8 cellular contexts compared by ENCODE assay signal in the genomic region with DNA sequence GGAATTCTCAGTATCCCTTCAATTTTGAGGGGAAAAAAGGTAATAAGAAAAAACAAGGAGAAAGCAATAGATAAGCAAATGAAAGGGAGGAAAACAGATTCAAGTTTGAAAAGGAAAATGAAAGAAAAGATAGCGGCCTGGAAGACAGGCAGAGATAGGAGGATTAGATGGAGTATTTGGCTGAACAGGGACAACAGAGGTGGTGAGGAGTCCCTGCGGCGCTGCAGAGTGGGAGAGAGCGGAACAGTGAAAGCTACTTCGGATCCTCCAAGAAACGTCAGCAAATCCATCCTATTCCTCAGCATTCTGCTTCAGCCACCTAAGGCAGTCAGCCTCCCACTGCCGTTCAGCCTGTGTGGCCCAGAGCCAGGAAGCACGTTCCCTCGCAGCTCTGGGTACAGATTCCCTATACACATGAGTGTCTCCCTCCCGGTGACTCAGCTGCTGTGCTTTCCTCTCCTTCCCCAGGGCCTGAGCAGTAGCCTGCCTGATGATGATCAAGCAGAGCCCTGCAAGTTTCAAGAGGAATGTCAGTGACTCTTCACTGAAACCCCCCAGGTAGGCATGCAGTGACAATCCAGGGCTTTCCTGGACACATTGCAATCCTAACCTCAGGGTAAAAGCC. TPM values are rescaled to one million over a fixed set of nuclear protein-coding genes. Genes with fewer than 3 reads are reported as not detected.
DNase-seq lines count a peak whose midpoint lies in the region; ATAC-seq and TF ChIP-seq lines count a peak whose summit lies in the region.

No MANE protein-coding gene starts in this region.

- H3K27me3 Mint-ChIP-seq in brain (peaks cover 7% of the 10 kb centered on the region), progenitor cell of endocrine pancreas (peaks cover 24% of the 10 kb centered on the region)

- H3K4me1 Mint-ChIP-seq in brain (peaks cover 18% of the 10 kb centered on the region), progenitor cell of endocrine pancreas (ENCODE audit: low read depth) (peaks cover 13% of the 10 kb centered on the region)

- ATAC-seq in GM18505 (IDR thresholded peaks at IDR 0.05; ENCODE audit: unreplicated experiment) = no peak

- H3K36me3 Mint-ChIP-seq in brain (no peaks in the 10 kb centered on the region), progenitor cell of endocrine pancreas (ENCODE audit: insufficient read depth) (no peaks in the 10 kb centered on the region)

- TF ChIP-seq CTCF in brain (conservative IDR thresholded peaks at IDR 0.05) (no peak), progenitor cell of endocrine pancreas (IDR thresholded peaks at IDR 0.05; ENCODE audit: unreplicated experiment) (no peak)

- H3K4me3 Mint-ChIP-seq in brain (peak overlapping the region in 4 of 5 experiments; percentile 27 to 55 (median 44)), progenitor cell of endocrine pancreas (ENCODE audit: low read depth) (no peak overlapping the region)

- DNase-seq in 8988T (peak; percentile 62), HUDEP-2 (lab: John Stamatoyannopoulos, UW; ENCODE audit: unreplicated experiment in 76 of 76) (peak in 60 of 76 experiments; percentile 9 to 69 (median 45)), kidney glomerular epithelial cell (lab: John Stamatoyannopoulos, UW) (peak; percentile 88), ureter (ENCODE audit: low spot score) (peak; percentile 56), progenitor cell of endocrine pancreas (ENCODE audit: low spot score, unreplicated experiment) (no peak), cerebellum (ENCODE audit: low spot score) (no peak)

- H3K9me3 Mint-ChIP-seq in brain = peaks cover 0 to 5% (median 0%) of the 10 kb centered on the region in 5 experiments
- H3K9me3 Mint-ChIP-seq in progenitor cell of endocrine pancreas (ENCODE audit: low read depth) = no peaks in the 10 kb centered on the region

- TF ChIP-seq POLR2A in GM18505 (IDR thresholded peaks at IDR 0.05; ENCODE audit: borderline replicate concordance, extremely low read depth, insufficient read depth, insufficient read length) = no peak

- H3K27ac Mint-ChIP-seq in brain (peak overlapping the region in 2 of 5 experiments; percentile 37 to 87), progenitor cell of endocrine pancreas (no peak overlapping the region)

RNA-seq across cellular contexts. Expression of gene CDYL, which starts 43.4 kb away (rescaled TPM):
- polyA plus RNA-seq in brain (ENCODE audit: insufficient read depth, low read depth, low replicate concordance) = 27.8 TPM
- total RNA-seq in ureter (68.2 TPM), progenitor cell of endocrine pancreas (78.3 TPM in 2 replicates), cerebellum (31.8 TPM)

Comparison
In these comparisons a context has a peak if more than half of its experiments do, and no peak if none do; other contexts are left out.
1. DNase-seq: peak in 8988T (single experiment), HUDEP-2 (60 of 76), kidney glomerular epithelial cell (single experiment) and ureter (single experiment); none in progenitor cell of endocrine pancreas (single experiment) and cerebellum (single experiment).